In the genomic region with DNA sequence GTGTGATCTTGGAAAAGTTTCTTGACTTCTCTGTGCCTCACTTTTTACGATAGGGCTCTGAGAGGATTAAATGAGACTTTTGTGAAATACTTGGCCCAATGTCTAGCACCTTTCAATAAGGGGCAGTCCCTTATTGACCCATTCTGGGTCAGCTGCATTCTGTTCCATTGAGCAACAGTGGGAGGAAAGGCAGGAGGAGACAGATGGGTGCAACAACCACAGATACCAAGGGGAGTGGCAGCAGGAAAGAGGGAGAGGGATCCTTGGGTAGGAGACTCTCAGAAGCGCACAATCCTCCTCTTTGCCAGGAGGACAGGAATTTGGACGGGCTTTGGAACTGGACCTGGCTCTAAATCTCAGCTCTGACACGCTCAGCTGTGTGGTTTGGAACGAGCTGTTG, we compare ENCODE assay signal across 38 cellular contexts. TPM values are rescaled to one million over a fixed set of nuclear protein-coding genes. Genes with fewer than 3 reads are reported as not detected.
A peak's percentile ranks its signal among the peaks of the same experiment; 100 is the strongest.
DNase-seq lines count a peak whose midpoint lies in the region; ATAC-seq, FAIRE-seq and TF ChIP-seq lines count a peak whose summit lies in the region.
"Had no signal": no experiment of that assay in that cellular context is flagged by ENCODE, and none has a peak within 500 bp of the region (broad histone marks: within the 10 kb centered on the region; RNA-seq: fewer than 3 reads in every experiment).

No MANE protein-coding gene starts in this region.

- peaks cover 38% of the 10 kb centered on the region for H3K4me1 Mint-ChIP-seq in mesothelial cell of epicardium

- FAIRE-seq in bronchial epithelial cell (lab: Jason Lieb, UNC), result peak; percentile 7
- FAIRE-seq: A549, D721Med, small intestine had no signal

- H3K4me3 ChIP-seq in AG10803 (ENCODE audit: low read length) (no peak overlapping the region), bronchial epithelial cell (ENCODE audit: low read depth, low read length) (no peak overlapping the region)
- H3K4me3 ChIP-seq: A549, adrenal gland, gastrocnemius medialis, GM23338, lower lobe of right lung, ovary, SJCRH30, suprapubic skin, upper lobe of right lung had no signal

- H3K27ac Mint-ChIP-seq in mesothelial cell of epicardium, result no peak overlapping the region
- H3K27ac Mint-ChIP-seq: activated T-cell treated with anti-CD3 and anti-CD28 coated beads, Interleukin-2, amount 50 U/mL, for 72 hours; CD4-positive, alpha-beta T cell; nephron progenitor cell; T-cell had no signal

- no peak for ATAC-seq in GM19023 (IDR thresholded peaks at IDR 0.05; ENCODE audit: unreplicated experiment)
- ATAC-seq: A549; activated T-cell treated with anti-CD3 and anti-CD28 coated beads, Interleukin-2, amount 50 U/mL, for 72 hours; gastrocnemius medialis; GM23338; lower lobe of right lung; T-cell; upper lobe of right lung had no signal

- H3K4me3 Mint-ChIP-seq in mesothelial cell of epicardium, result no peak overlapping the region
- H3K4me3 Mint-ChIP-seq: activated T-cell treated with anti-CD3 and anti-CD28 coated beads, Interleukin-2, amount 50 U/mL, for 72 hours; CD4-positive, alpha-beta T cell; GM23338; nephron progenitor cell; T-cell had no signal

- no peaks in the 10 kb centered on the region for H3K36me3 Mint-ChIP-seq in mesothelial cell of epicardium
- H3K36me3 Mint-ChIP-seq: T-cell had no signal

- DNase-seq in AG10803 (ENCODE audit: low read depth) (peak; percentile 9), LHCN-M2 (ENCODE audit: low read depth) (peak; percentile 26), bronchial epithelial cell (ENCODE audit: low read depth) (no peak), myocyte (ENCODE audit: low read depth) (peak; percentile 74), NCI-H510A (lab: John Stamatoyannopoulos, UW) (no peak), mesothelial cell of epicardium (ENCODE audit: low spot score in 2 of 2, unreplicated experiment in 2 of 2) (no peak), SIG-M5 treated with dmso at 0.1 percent for 504 hours (lab: John Stamatoyannopoulos, UW; ENCODE audit: unreplicated experiment) (no peak)
- DNase-seq: activated CD4-positive, alpha-beta T cell treated with anti-CD3 and anti-CD28 coated beads, Interleukin-2, amount 50 U/mL, for 48 hours; activated CD4-positive, CD25-positive, alpha-beta regulatory T cell; activated naive CD4-positive, alpha-beta T cell treated with Interleukin-2 at 50 U/mL for 16 hours; activated T-cell treated with anti-CD3 and anti-CD28 coated beads, Interleukin-2, amount 50 U/mL, for 72 hours; adrenal gland; AML-193; brain microvascular endothelial cell; CD4-positive, alpha-beta T cell; DND-41; gastrocnemius medialis; GF-D8; KBM-7; kidney glomerular epithelial cell; lower lobe of right lung; NCI-H1436; NCI-H2081; nephron progenitor cell; ovary; retina; SJCRH30; stimulated activated naive CD4-positive, alpha-beta T cell; T-cell; upper lobe of right lung had no signal

- TF ChIP-seq CTCF in AG10803 (conservative IDR thresholded peaks at IDR 0.05; ENCODE audit: low read length), result no peak
- TF ChIP-seq CTCF in bronchial epithelial cell (IDR thresholded peaks at IDR 0.05; ENCODE audit: insufficient read depth, low read length, severe bottlenecking), result no peak
- TF ChIP-seq CTCF in mesothelial cell of epicardium (IDR thresholded peaks at IDR 0.05; ENCODE audit: unreplicated experiment), result no peak

- peaks cover 27% of the 10 kb centered on the region for H3K27me3 Mint-ChIP-seq in mesothelial cell of epicardium (ENCODE audit: low read depth)

- no peaks in the 10 kb centered on the region for H3K36me3 ChIP-seq in bronchial epithelial cell (ENCODE audit: control insufficient read depth, insufficient read depth, low read length)
- H3K36me3 ChIP-seq: adrenal gland, brain microvascular endothelial cell, gastrocnemius medialis, lower lobe of right lung, ovary, SJCRH30, suprapubic skin, upper lobe of right lung had no signal

- peaks cover 5% of the 10 kb centered on the region for H3K27me3 ChIP-seq in bronchial epithelial cell (ENCODE audit: control insufficient read depth, insufficient read depth, low read length)
- H3K27me3 ChIP-seq: adrenal gland, ovary, SJCRH30, suprapubic skin, upper lobe of right lung had no signal

- H3K9me3 Mint-ChIP-seq in mesothelial cell of epicardium, result no peaks in the 10 kb centered on the region
- H3K9me3 Mint-ChIP-seq: activated T-cell treated with anti-CD3 and anti-CD28 coated beads, Interleukin-2, amount 50 U/mL, for 72 hours; CD4-positive, alpha-beta T cell; GM23338; nephron progenitor cell; T-cell had no signal

RNA-seq across cellular contexts. Expression of gene PIPOX, which starts 3.5 kb away (rescaled TPM):
- 0.38 and 1.7 TPM in 2 replicates for total RNA-seq in LHCN-M2 (2014; rRNA removed)
- 0.27 TPM for polyA plus RNA-seq in LHCN-M2 (2012)
- 0.26 and 1.4 TPM in 2 replicates for total RNA-seq in bronchial epithelial cell
- 6.4 and 17.5 TPM in 2 replicates for total RNA-seq in myocyte
- polyA plus RNA-seq in myocyte (2012), result 26.1 TPM
- 4.1 to 5.0 TPM (median 4.4 TPM) in 3 replicates for total RNA-seq in mesothelial cell of epicardium
- total RNA-seq: MCF 10A had no signal

RNA-seq across cellular contexts. Expression of gene SEZ6, which starts 40.6 kb away (rescaled TPM):
- total RNA-seq in LHCN-M2 (2014; rRNA removed) (not detected in 2 replicates), bronchial epithelial cell (not detected in 2 replicates), myocyte (0.16 and 0.57 TPM in 2 replicates), mesothelial cell of epicardium (not detected in 3 replicates)
- 0.10 TPM for polyA plus RNA-seq in LHCN-M2 (2012)
- 0.78 TPM for polyA plus RNA-seq in myocyte (2012)
- total RNA-seq: activated T-cell treated with anti-CD3 and anti-CD28 coated beads, Interleukin-2, amount 50 U/mL, for 72 hours; gastrocnemius medialis; HT1080; lower lobe of right lung; MCF 10A; ovary; suprapubic skin; upper lobe of right lung had no signal
- polyA plus RNA-seq: A549, ovary had no signal

Comparison
In these comparisons a context has a peak if more than half of its experiments do, and no peak if none do; other contexts are left out.
1. DNase-seq: peak in AG10803 (single experiment), LHCN-M2 (single experiment) and myocyte (single experiment); none in bronchial epithelial cell (single experiment), NCI-H510A (single experiment), mesothelial cell of epicardium (0 of 2) and SIG-M5 treated with dmso at 0.1 percent for 504 hours (single experiment).